In genomic region chr20:23937303-23938117, GRCh38 we compare ENCODE assay signal across 9 cellular contexts. TPM values are rescaled to one million over a fixed set of nuclear protein-coding genes. Genes with fewer than 3 reads are reported as not detected.
DNase-seq lines count a peak whose midpoint lies in the region; ATAC-seq and TF ChIP-seq lines count a peak whose summit lies in the region.
"Had no signal": no experiment of that assay in that cellular context is flagged by ENCODE, and none has a peak within 500 bp of the region (broad histone marks: within the 10 kb centered on the region; RNA-seq: fewer than 3 reads in every experiment).

No MANE protein-coding gene starts in this region.

- CTCF ChIA-PET in BJ (lab: Yijun Ruan, JAX) = interaction anchor here (0.6 to 3.5 kb wide), 24 partner anchors 9 to 984 kb away, joined by 3 to 25 read pairs (median 4); no protein-coding TSS in a partner anchor
- CTCF ChIA-PET in RWPE1 (lab: Yijun Ruan, JAX) = interaction anchor here (0.6 to 1.2 kb wide), 6 partner anchors 9 to 979 kb away, joined by 3 to 6 read pairs (median 4); no protein-coding TSS in a partner anchor

- no peak overlapping the region for H3K4me3 Mint-ChIP-seq in progenitor cell of endocrine pancreas (ENCODE audit: low read depth)

- H3K36me3 ChIP-seq in BJ (ENCODE audit: control insufficient read depth, insufficient read depth, low read length) = no peaks in the 10 kb centered on the region

- peaks cover 9% of the 10 kb centered on the region for H3K27me3 Mint-ChIP-seq in progenitor cell of endocrine pancreas

- no peak for DNase-seq in BJ (ENCODE audit: low read depth)
- peak; percentile 52 for DNase-seq in RWPE1 (ENCODE audit: low spot score)
- peak; percentile 59 for DNase-seq in activated naive CD4-positive, alpha-beta T cell treated with anti-CD3 and anti-CD28 coated beads, Interleukin-2, amount 50 U/mL, for 16 hours
- DNase-seq in Right ventricle myocardium inferior (ENCODE audit: missing footprints) = no peak
- peak; percentile 60 for DNase-seq in progenitor cell of endocrine pancreas (ENCODE audit: low spot score, unreplicated experiment)
- no peak for DNase-seq in mesenteric fat pad (ENCODE audit: low spot score)

- intact Hi-C loops in Right ventricle myocardium inferior (cut with DNase I) = loop anchor here (2.0 to 10.0 kb wide), 3 partner anchors 60 to 977 kb away; no protein-coding TSS in a partner anchor

- H3K36me3 Mint-ChIP-seq in progenitor cell of endocrine pancreas (ENCODE audit: insufficient read depth) = no peaks in the 10 kb centered on the region

- no peak overlapping the region for H3K27ac Mint-ChIP-seq in progenitor cell of endocrine pancreas

- TF ChIP-seq CTCF in BJ (IDR thresholded peaks at IDR 0.05; ENCODE audit: insufficient read depth, low read depth, low read length) (peak; percentile 82), RWPE1 (conservative IDR thresholded peaks at IDR 0.05; ENCODE audit: low read depth) (peak; percentile 72), progenitor cell of endocrine pancreas (IDR thresholded peaks at IDR 0.05; ENCODE audit: unreplicated experiment) (peak; percentile 90)

- ATAC-seq in GM18870 (IDR thresholded peaks at IDR 0.05; ENCODE audit: unreplicated experiment) = peak; percentile 84
- ATAC-seq in HG03565 (IDR thresholded peaks at IDR 0.05; ENCODE audit: unreplicated experiment) = peak; percentile 83
- ATAC-seq in Right ventricle myocardium inferior = peak; percentile 93

- H3K27me3 ChIP-seq in BJ (ENCODE audit: control insufficient read depth, insufficient read depth, low read length) = no peaks in the 10 kb centered on the region

- H3K27ac ChIP-seq in RWPE1 = no peak overlapping the region

- H3K4me1 Mint-ChIP-seq in progenitor cell of endocrine pancreas (ENCODE audit: low read depth) = no peaks in the 10 kb centered on the region

- H3K9me3 Mint-ChIP-seq in progenitor cell of endocrine pancreas (ENCODE audit: low read depth) = no peaks in the 10 kb centered on the region

- POLR2A ChIA-PET in BJ (lab: Charles Lee) (interaction anchor here (0.6 kb wide), 1 partner anchor 169 kb away, joined by 5 read pairs; no protein-coding TSS in a partner anchor), RWPE1 (lab: Yijun Ruan, JAX; ENCODE audit: low non-redundant PET) (no interaction called here)

- no peak overlapping the region for H3K4me3 ChIP-seq in BJ (ENCODE audit: low read depth, low read length)

RNA-seq across cellular contexts. Expression of gene GGTLC1, which starts 51.1 kb away (rescaled TPM):
- polyA plus RNA-seq in BJ (2011; rRNA removed) = not detected in 2 replicates
- polyA minus RNA-seq in BJ (2011; rRNA and poly(A)+ RNA removed) = not detected in 2 replicates
- not detected for total RNA-seq in Right ventricle myocardium inferior
- total RNA-seq in progenitor cell of endocrine pancreas = not detected in 2 replicates
- total RNA-seq in mesenteric fat pad = not detected
- polyA plus RNA-seq: thymus had no signal

RNA-seq across cellular contexts. Expression of gene CST5, which starts 58.0 kb away (rescaled TPM):
- polyA plus RNA-seq in BJ (2011; rRNA removed) = not detected in 2 replicates
- polyA minus RNA-seq in BJ (2011; rRNA and poly(A)+ RNA removed) = not detected in 2 replicates
- total RNA-seq in Right ventricle myocardium inferior = not detected
- total RNA-seq in progenitor cell of endocrine pancreas = not detected in 2 replicates
- not detected for total RNA-seq in mesenteric fat pad

Comparison
In these comparisons a context has a peak if more than half of its experiments do, and no peak if none do; other contexts are left out.
1. DNase-seq: peak in RWPE1 (single experiment), activated naive CD4-positive, alpha-beta T cell treated with anti-CD3 and anti-CD28 coated beads, Interleukin-2, amount 50 U/mL, for 16 hours (single experiment) and progenitor cell of endocrine pancreas (single experiment); none in BJ (single experiment), Right ventricle myocardium inferior (single experiment) and mesenteric fat pad (single experiment).
2. Peak in every context shown above with its lines, with median percentiles within 50 percentile points of each other: CTCF ChIP-seq and ATAC-seq.